ENCODE assay signal across 8 cellular contexts in the genomic region with DNA sequence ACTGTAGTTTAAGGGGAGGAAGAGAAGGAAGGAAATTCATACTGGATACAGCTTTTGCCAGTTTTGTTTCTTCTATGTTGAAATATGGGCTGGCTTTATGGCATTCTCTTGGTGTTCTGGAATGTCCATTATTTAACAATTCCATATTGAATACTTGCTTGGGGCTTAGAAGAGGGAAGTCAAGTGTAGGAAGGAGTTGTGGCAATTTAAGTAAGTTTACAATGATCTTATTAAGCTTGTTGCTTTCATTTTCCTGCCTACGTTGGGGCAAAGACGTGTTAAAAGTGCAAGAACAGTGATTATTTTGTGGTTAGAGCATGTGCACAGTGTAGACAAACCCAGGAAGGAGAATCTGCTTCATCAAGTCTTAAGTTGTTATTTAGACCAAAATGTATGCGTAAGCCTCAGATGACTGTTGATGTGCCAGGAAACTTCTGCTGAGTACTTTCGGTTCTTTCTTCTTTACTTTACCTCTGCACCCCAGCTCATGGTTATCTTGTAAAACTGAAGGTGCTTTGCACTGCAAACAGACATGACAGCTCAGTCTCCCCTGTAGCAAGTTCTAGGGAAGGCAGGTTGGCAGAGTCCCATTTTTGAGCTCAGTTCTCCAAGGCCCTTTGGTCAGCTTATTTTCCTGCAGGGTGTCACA.
A peak's percentile ranks its signal among the peaks of the same experiment; 100 is the strongest.
DNase-seq lines count a peak whose midpoint lies in the region; ATAC-seq and TF ChIP-seq lines count a peak whose summit lies in the region.

No MANE protein-coding gene starts in this region.

- no peaks in the 10 kb centered on the region for H3K9me3 Mint-ChIP-seq in activated B cell treated with CpG ODN at 0.5 μM for 24 hours

- peak overlapping the region in 2 of 59 donors; percentile 2 to 34 for H3K27ac ChIP-seq in dorsolateral prefrontal cortex

- peaks cover 45% of the 10 kb centered on the region for H3K4me1 Mint-ChIP-seq in activated B cell treated with CpG ODN at 0.5 μM for 24 hours

- no peaks in the 10 kb centered on the region for H3K27me3 Mint-ChIP-seq in activated B cell treated with CpG ODN at 0.5 μM for 24 hours

- H3K36me3 Mint-ChIP-seq in activated B cell treated with CpG ODN at 0.5 μM for 24 hours (ENCODE audit: low read depth), result no peaks in the 10 kb centered on the region

- POLR2A ChIA-PET in activated B cell treated with CpG ODN at 0.5 μM for 24 hours (lab: Charles Lee), result interaction anchor here (0.9 to 1.4 kb wide), 3 partner anchors 9 to 145 kb away, joined by 3 to 14 read pairs (median 5); partner anchors contain the start of gene IQGAP2

- H3K27me3 ChIP-seq in dorsolateral prefrontal cortex, result peaks cover 0 to 3% (median 0%) of the 10 kb centered on the region in 45 donors

- ATAC-seq in HG03066 (IDR thresholded peaks at IDR 0.05; ENCODE audit: low read depth, unreplicated experiment) (peak; percentile 64), activated B cell treated with CpG ODN at 0.5 μM for 24 hours (ENCODE audit: low read depth) (peak; percentile 82)
- ATAC-seq in stimulated activated naive CD8-positive, alpha-beta T cell treated with anti-CD3 and anti-CD28 coated beads, Interleukin-15, Interleukin-2, amounts not matched to agents 100 U/mL and 50 U/mL, for 24 hours, result peak; percentile 86

- CTCF ChIA-PET in activated B cell treated with CpG ODN at 0.5 μM for 24 hours (lab: Charles Lee), result interaction anchor here (1.7 kb wide), 1 partner anchor 35 kb away, joined by 5 read pairs; no protein-coding TSS in a partner anchor

- H3K27ac Mint-ChIP-seq in activated B cell treated with CpG ODN at 0.5 μM for 24 hours, result peak overlapping the region; percentile 82

- TF ChIP-seq CTCF in activated B cell treated with CpG ODN at 0.5 μM for 24 hours (IDR thresholded peaks at IDR 0.05) (no peak), dorsolateral prefrontal cortex (IDR thresholded peaks at IDR 0.05 in 54 of 56, conservative IDR thresholded peaks at IDR 0.05 in 2 of 56; ENCODE audit: low read depth in 1 of 56, partially characterized antibody in 56 of 56) (no peak)

- intact Hi-C loops in activated B cell treated with CpG ODN at 0.5 μM for 24 hours (cut with micrococcal nuclease), result loop anchor here (1.0 to 10.0 kb wide), 3 partner anchors 9 to 833 kb away; partner anchors contain the start of gene POC5
- intact Hi-C loops in dorsolateral prefrontal cortex (cut with DNase I), result no loop called here

- H3K4me3 Mint-ChIP-seq in activated B cell treated with CpG ODN at 0.5 μM for 24 hours, result peak overlapping the region; percentile 70

- H3K4me3 ChIP-seq in dorsolateral prefrontal cortex, result peak overlapping the region in 2 of 59 donors; percentile 2 to 3

- DNase-seq in GM19240 (ENCODE audit: insufficient read length, low spot score) (peak; percentile 25), activated B cell treated with CpG ODN at 0.5 μM for 24 hours (no peak), fibroblast of peridontal ligament (ENCODE audit: extremely low read depth) (peak; percentile 29), dorsolateral prefrontal cortex (no peak), cerebellar nuclear complex (lab: John Stamatoyannopoulos, UW) (no peak), midbrain (lab: John Stamatoyannopoulos, UW) (no peak)
- DNase-seq in stimulated activated naive CD8-positive, alpha-beta T cell treated with anti-CD3 and anti-CD28 coated beads, Interleukin-15, Interleukin-2, amounts not matched to agents 100 U/mL and 50 U/mL, for 24 hours, result no peak

Comparison
In these comparisons a context has a peak if more than half of its experiments do, and no peak if none do; other contexts are left out.
1. DNase-seq: peak in GM19240 (single experiment) and fibroblast of peridontal ligament (single experiment); none in activated B cell treated with CpG ODN at 0.5 μM for 24 hours (single experiment), stimulated activated naive CD8-positive, alpha-beta T cell treated with anti-CD3 and anti-CD28 coated beads, Interleukin-15, Interleukin-2, amounts not matched to agents 100 U/mL and 50 U/mL, for 24 hours (single experiment), dorsolateral prefrontal cortex (0 of 10), cerebellar nuclear complex (0 of 2) and midbrain (single experiment).
2. Peak in every context shown above with its lines, with median percentiles within 50 percentile points of each other: ATAC-seq.